ENCODE assay signal across 8 cellular contexts in genomic region chr19:15464394-15465385, GRCh38. TPM values are rescaled to one million over a fixed set of nuclear protein-coding genes. Genes with fewer than 3 reads are reported as not detected.
DNase-seq lines count a peak whose midpoint lies in the region; ATAC-seq and TF ChIP-seq lines count a peak whose summit lies in the region.

Gene RASAL3 (minus strand): TSS chr19:15464544. CDS start chr19:15464358, 186 bp downstream.

- peaks cover 56 to 64% of the 10 kb centered on the region in 2 donors for H3K4me1 ChIP-seq in naive thymus-derived CD4-positive, alpha-beta T cell (ENCODE audit: control insufficient read depth in 2 of 2, insufficient read depth in 2 of 2, low read length in 2 of 2)
- H3K4me1 ChIP-seq in tibial nerve = peaks cover 0 to 6% (median 2%) of the 10 kb centered on the region in 4 donors

- peak within 1 kb of the TSS; percentile 86 for H3K4me3 Mint-ChIP-seq in activated naive CD8-positive, alpha-beta T cell treated with anti-CD3 and anti-CD28 coated beads, Interleukin-2, amount 10 ng/mL, durations not matched to agents 7 days and 5 days
- H3K4me3 Mint-ChIP-seq in naive thymus-derived CD4-positive, alpha-beta T cell = peak within 1 kb of the TSS; percentile 85 to 97 (median 95)

- peak; percentile 49 for ATAC-seq in GM21447 (IDR thresholded peaks at IDR 0.05; ENCODE audit: unreplicated experiment)
- peak; percentile 55 for ATAC-seq in activated naive CD8-positive, alpha-beta T cell treated with anti-CD3 and anti-CD28 coated beads, Interleukin-2, amount 10 ng/mL, durations not matched to agents 7 days and 5 days (ENCODE audit: low read depth)
- peak; percentile 69 for ATAC-seq in naive thymus-derived CD4-positive, alpha-beta T cell
- ATAC-seq in GM19397 (IDR thresholded peaks at IDR 0.05; ENCODE audit: unreplicated experiment) = no peak

- peaks cover 4 to 25% (median 16%) of the 10 kb centered on the region in 3 experiments for H3K36me3 ChIP-seq in naive thymus-derived CD4-positive, alpha-beta T cell (ENCODE audit: control insufficient read depth in 2 of 3, insufficient read depth in 3 of 3, low read length in 3 of 3)
- H3K36me3 ChIP-seq in tibial nerve = no peaks in the 10 kb centered on the region

- WGBS in tibial nerve, 2 donors = 28 to 34% methylated on average over 17 of the region's 17 CpGs

- POLR2A ChIA-PET in activated naive CD8-positive, alpha-beta T cell treated with anti-CD3 and anti-CD28 coated beads, Interleukin-2, amount 10 ng/mL, durations not matched to agents 7 days and 5 days (lab: Charles Lee) = interaction anchor here (0.5 to 3.8 kb wide), 18 partner anchors 10 to 1954 kb away, joined by 3 to 30 read pairs (median 8); partner anchors contain the start of genes AKAP8 and AKAP8L
- POLR2A ChIA-PET in naive thymus-derived CD4-positive, alpha-beta T cell (lab: Charles Lee) = interaction anchor here (0.9 to 9.9 kb wide), 16 partner anchors 10 to 606 kb away, joined by 3 to 101 read pairs (median 8); partner anchors contain the start of genes AKAP8, AKAP8L and WIZ

- H3K9me3 ChIP-seq in naive thymus-derived CD4-positive, alpha-beta T cell (ENCODE audit: control insufficient read depth in 2 of 3, low read length in 3 of 3) = no peaks in the 10 kb centered on the region
- no peaks in the 10 kb centered on the region for H3K9me3 ChIP-seq in tibial nerve

- intact Hi-C loops in naive thymus-derived CD4-positive, alpha-beta T cell (cut with micrococcal nuclease) = loop anchor here (1.0 to 10.0 kb wide), 9 partner anchors 45 to 373 kb away; partner anchors contain the start of genes AKAP8 (in 1 of the 2) and BRD4 (in 1 of the 2)

- H3K4me1 Mint-ChIP-seq in activated naive CD8-positive, alpha-beta T cell treated with anti-CD3 and anti-CD28 coated beads, Interleukin-2, amount 10 ng/mL, durations not matched to agents 7 days and 5 days = peaks cover 59% of the 10 kb centered on the region
- peaks cover 45 to 82% (median 68%) of the 10 kb centered on the region in 7 donors for H3K4me1 Mint-ChIP-seq in naive thymus-derived CD4-positive, alpha-beta T cell

- TF ChIP-seq CTCF in tibial nerve (IDR thresholded peaks at IDR 0.05) = no peak

- DNase-seq in T-helper 1 cell = peak; percentile 50 to 81 (median 58)
- DNase-seq in activated naive CD8-positive, alpha-beta T cell treated with anti-CD3 and anti-CD28 coated beads, Interleukin-2, amount 10 ng/mL, durations not matched to agents 7 days and 5 days = peak; percentile 73
- DNase-seq in naive thymus-derived CD4-positive, alpha-beta T cell = peak in 8 of 9 donors; percentile 44 to 65 (median 47)
- DNase-seq in tibial nerve (ENCODE audit: low spot score in 2 of 2) = no peak
- no peak for DNase-seq in HuH-7 (ENCODE audit: low spot score)
- DNase-seq in NCI-H748 treated with DMSO at 0.1 percent for 48 hours (lab: John Stamatoyannopoulos, UW) = no peak

- no peak for TF ChIP-seq EP300 in tibial nerve (IDR thresholded peaks at IDR 0.05)

- TF ChIP-seq POLR2A in tibial nerve (IDR thresholded peaks at IDR 0.05) = no peak

- H3K27me3 Mint-ChIP-seq in activated naive CD8-positive, alpha-beta T cell treated with anti-CD3 and anti-CD28 coated beads, Interleukin-2, amount 10 ng/mL, durations not matched to agents 7 days and 5 days = peaks cover 5% of the 10 kb centered on the region
- peaks cover 0 to 10% (median 0%) of the 10 kb centered on the region in 5 donors for H3K27me3 Mint-ChIP-seq in naive thymus-derived CD4-positive, alpha-beta T cell

- no peaks in the 10 kb centered on the region for H3K9me3 Mint-ChIP-seq in activated naive CD8-positive, alpha-beta T cell treated with anti-CD3 and anti-CD28 coated beads, Interleukin-2, amount 10 ng/mL, durations not matched to agents 7 days and 5 days
- peaks cover 0 to 1% (median 0%) of the 10 kb centered on the region in 11 donors for H3K9me3 Mint-ChIP-seq in naive thymus-derived CD4-positive, alpha-beta T cell

- H3K27ac ChIP-seq in naive thymus-derived CD4-positive, alpha-beta T cell (ENCODE audit: low read depth, low read length) = peak within 1 kb of the TSS; percentile 91
- peak within 1 kb of the TSS in 1 of 4 donors; percentile 79 for H3K27ac ChIP-seq in tibial nerve

- H3K36me3 Mint-ChIP-seq in activated naive CD8-positive, alpha-beta T cell treated with anti-CD3 and anti-CD28 coated beads, Interleukin-2, amount 10 ng/mL, durations not matched to agents 7 days and 5 days = peaks cover 17% of the 10 kb centered on the region
- H3K36me3 Mint-ChIP-seq in naive thymus-derived CD4-positive, alpha-beta T cell = peaks cover 4 to 45% (median 13%) of the 10 kb centered on the region in 5 donors

- peak within 1 kb of the TSS; percentile 95 for H3K27ac Mint-ChIP-seq in activated naive CD8-positive, alpha-beta T cell treated with anti-CD3 and anti-CD28 coated beads, Interleukin-2, amount 10 ng/mL, durations not matched to agents 7 days and 5 days
- peak within 1 kb of the TSS; percentile 91 to 98 (median 94) for H3K27ac Mint-ChIP-seq in naive thymus-derived CD4-positive, alpha-beta T cell

- H3K4me3 ChIP-seq in naive thymus-derived CD4-positive, alpha-beta T cell (ENCODE audit: low read length) = peak within 1 kb of the TSS; percentile 85
- H3K4me3 ChIP-seq in tibial nerve = peak within 1 kb of the TSS; percentile 14 to 53 (median 32)

- CTCF ChIA-PET in naive thymus-derived CD4-positive, alpha-beta T cell (lab: Charles Lee) = interaction anchor here (0.7 to 3.4 kb wide), 7 partner anchors 11 to 90 kb away, joined by 3 to 19 read pairs (median 5); partner anchors contain the start of gene AKAP8L

- no peaks in the 10 kb centered on the region for H3K27me3 ChIP-seq in naive thymus-derived CD4-positive, alpha-beta T cell (ENCODE audit: control insufficient read depth in 2 of 2, insufficient read depth in 2 of 2, low read length in 2 of 2)
- peaks cover 0 to 61% of the 10 kb centered on the region in 2 donors for H3K27me3 ChIP-seq in tibial nerve

RNA-seq across cellular contexts. Expression of gene RASAL3, which starts in this region (rescaled TPM):
- total RNA-seq in activated naive CD8-positive, alpha-beta T cell treated with anti-CD3 and anti-CD28 coated beads, Interleukin-2, amount 10 ng/mL, durations not matched to agents 7 days and 5 days = 100 to 1,000 TPM; 168 to 172 TPM
- 100 to 1,000 TPM; 138 to 214 (median 159) TPM for total RNA-seq in naive thymus-derived CD4-positive, alpha-beta T cell
- 100 to 1,000 TPM in 1 of 2 donors, 10 to 100 TPM in 1; 38.5 to 120 TPM for polyA plus RNA-seq in naive thymus-derived CD4-positive, alpha-beta T cell
- total RNA-seq in tibial nerve = 1 to 10 TPM; 2.9 to 6.6 (median 4.3) TPM

Comparison
In these comparisons a context has a peak if more than half of its experiments do, and no peak if none do; other contexts are left out.
1. RNA of gene RASAL3 (total RNA-seq): 168 to 172 TPM in activated naive CD8-positive, alpha-beta T cell treated with anti-CD3 and anti-CD28 coated beads, Interleukin-2, amount 10 ng/mL, durations not matched to agents 7 days and 5 days and 138 to 214 TPM in naive thymus-derived CD4-positive, alpha-beta T cell; 2.9 to 6.6 TPM in tibial nerve; every median in the first group is over 10 times any median in the second.
2. DNase-seq: peak in T-helper 1 cell (5 of 5), activated naive CD8-positive, alpha-beta T cell treated with anti-CD3 and anti-CD28 coated beads, Interleukin-2, amount 10 ng/mL, durations not matched to agents 7 days and 5 days (single experiment) and naive thymus-derived CD4-positive, alpha-beta T cell (8 of 9); none in tibial nerve (0 of 2), HuH-7 (single experiment) and NCI-H748 treated with DMSO at 0.1 percent for 48 hours (single experiment).